In genomic region chr17:67376892-67377726, GRCh38 we compare ENCODE assay signal across 8 cellular contexts.
DNase-seq lines count a peak whose midpoint lies in the region; ATAC-seq and TF ChIP-seq lines count a peak whose summit lies in the region.

Gene PITPNC1 (plus strand): TSS chr17:67377281.

- H2AFZ ChIP-seq in ACC112 (ENCODE audit: low read length, unreplicated experiment): peak within 1 kb of the TSS; percentile 97

- peaks cover 8% of the 10 kb centered on the region for H3K4me1 ChIP-seq in ACC112 (ENCODE audit: control insufficient read depth, insufficient read depth, low read length, unreplicated experiment)

- no peak for TF ChIP-seq CTCF in cardiac fibroblast (IDR thresholded peaks at IDR 0.05; ENCODE audit: low read depth, low read length)

- H3K4me3 ChIP-seq in ACC112 (ENCODE audit: low read depth, low read length) (peak within 1 kb of the TSS; percentile 84), cardiac fibroblast (replicated peaks in 1 of 2; ENCODE audit: low read depth in 2 of 2, low read length in 2 of 2) (peak within 1 kb of the TSS; percentile 83 to 89)

- no peaks in the 10 kb centered on the region for H3K36me3 ChIP-seq in ACC112 (ENCODE audit: insufficient read depth, low read length)

- ATAC-seq in GM18867 (IDR thresholded peaks at IDR 0.05; ENCODE audit: unreplicated experiment) (peak; percentile 80), HG03103 (IDR thresholded peaks at IDR 0.05; ENCODE audit: low read depth, unreplicated experiment) (peak; percentile 61)

- H3K27me3 ChIP-seq in ACC112 (ENCODE audit: insufficient read depth, low read length): no peaks in the 10 kb centered on the region

- DNase-seq in NCI-H226: peak; percentile 76
- DNase-seq in activated CD4-positive, CD25-positive, alpha-beta regulatory T cell (lab: John Stamatoyannopoulos, UW): peak; percentile 60 to 78 (median 64)
- DNase-seq in cardiac fibroblast (ENCODE audit: low read depth in 2 of 2): peak; percentile 88 to 92
- peak; percentile 92 for DNase-seq in iris pigment epithelial cell (ENCODE audit: low read depth)
- DNase-seq in stimulated activated CD4-positive, alpha-beta T cell treated with anti-CD3 and anti-CD28 coated beads, Interleukin-12 subunit alpha, Interleukin-12 subunit beta, amount 100 ng/mL, for 4 hours: peak; percentile 81

- H3K27ac ChIP-seq in ACC112 (ENCODE audit: low read depth, low read length): peak within 1 kb of the TSS; percentile 78

- H3K79me2 ChIP-seq in ACC112 (ENCODE audit: control insufficient read depth, insufficient read depth, low read length, unreplicated experiment): no peaks in the 10 kb centered on the region

Comparison
In these comparisons a context has a peak if more than half of its experiments do, and no peak if none do; other contexts are left out.
1. Peak in every context shown above with its lines: DNase-seq, ATAC-seq, H3K4me3 ChIP-seq and H3K27ac ChIP-seq.